8 cellular contexts compared by ENCODE assay signal in the genomic region with DNA sequence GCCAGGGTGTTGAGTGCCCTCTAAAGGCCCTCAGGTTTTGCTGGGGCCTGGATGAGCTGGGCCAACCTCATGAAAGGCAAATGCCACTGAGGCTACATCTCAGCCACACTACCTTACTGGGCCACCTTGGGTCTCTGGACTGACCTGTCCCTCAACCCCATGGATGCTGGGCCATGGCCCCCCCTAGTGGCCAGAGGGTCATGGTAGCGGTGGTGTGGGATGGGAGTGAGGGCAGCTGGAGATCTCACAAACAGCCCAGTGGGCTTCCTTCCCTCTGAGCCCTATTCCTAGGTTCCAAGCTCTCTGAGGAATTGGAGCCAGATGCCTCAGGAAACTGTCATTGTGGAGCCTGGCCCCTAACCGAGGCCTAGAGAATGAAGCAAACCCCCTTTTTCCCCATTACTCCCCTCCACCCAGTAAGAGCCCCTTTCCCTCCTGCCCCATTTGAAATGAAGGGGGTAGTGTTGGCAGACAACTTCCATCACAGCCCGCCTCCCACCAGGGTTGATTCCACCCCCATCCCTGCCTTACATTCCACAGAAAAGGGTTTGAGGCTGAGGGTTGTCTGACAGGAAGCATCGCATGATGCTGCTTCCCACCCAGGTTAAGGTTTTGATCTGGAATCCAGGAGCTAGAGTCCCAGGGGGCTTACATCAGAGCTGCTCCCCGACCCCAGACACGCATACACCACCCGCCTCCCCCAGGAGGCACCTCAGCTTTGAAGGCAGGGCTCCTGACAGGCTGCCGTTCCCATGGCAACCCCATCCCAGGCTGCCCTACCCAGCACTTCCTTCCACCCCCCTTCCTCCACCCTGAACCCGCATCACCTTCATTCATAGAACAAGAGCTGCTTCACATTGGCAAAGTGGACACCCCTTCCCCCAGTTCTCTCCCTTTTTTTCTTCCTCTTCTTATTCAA.
A peak's percentile ranks its signal among the peaks of the same experiment; 100 is the strongest.
DNase-seq lines count a peak whose midpoint lies in the region; ATAC-seq, FAIRE-seq and TF ChIP-seq lines count a peak whose summit lies in the region.

No MANE protein-coding gene starts in this region.

- TF ChIP-seq CTCF in AG10803 (conservative IDR thresholded peaks at IDR 0.05; ENCODE audit: low read length) (peak; percentile 61), right atrium auricular region (IDR thresholded peaks at IDR 0.05) (peak; percentile 16 to 64)

- CTCF ChIA-PET in activated naive CD4-positive, alpha-beta T cell treated with anti-CD3 and anti-CD28 coated beads, Interleukin-2, amount 10 ng/mL, durations not matched to agents 7 days and 5 days (lab: Charles Lee) = interaction anchor here (0.9 to 4.9 kb wide), 19 partner anchors 9 to 175 kb away, joined by 3 to 31 read pairs (median 5); a partner anchor contains a TSS

- no peaks in the 10 kb centered on the region for H3K27me3 ChIP-seq in right atrium auricular region

- no peak overlapping the region for H3K4me3 ChIP-seq in AG10803 (ENCODE audit: low read length)
- no peak overlapping the region for H3K4me3 ChIP-seq in right atrium auricular region

- peaks cover 0 to 39% of the 10 kb centered on the region in 2 donors for H3K4me1 ChIP-seq in right atrium auricular region

- H3K9me3 Mint-ChIP-seq in activated naive CD4-positive, alpha-beta T cell treated with anti-CD3 and anti-CD28 coated beads, Interleukin-2, amount 10 ng/mL, durations not matched to agents 7 days and 5 days = no peaks in the 10 kb centered on the region

- no peak overlapping the region for H3K27ac Mint-ChIP-seq in activated naive CD4-positive, alpha-beta T cell treated with anti-CD3 and anti-CD28 coated beads, Interleukin-2, amount 10 ng/mL, durations not matched to agents 7 days and 5 days

- peaks cover 84% of the 10 kb centered on the region for H3K27me3 Mint-ChIP-seq in activated naive CD4-positive, alpha-beta T cell treated with anti-CD3 and anti-CD28 coated beads, Interleukin-2, amount 10 ng/mL, durations not matched to agents 7 days and 5 days

- H3K27ac ChIP-seq in right atrium auricular region = peak overlapping the region; percentile 16 to 35

- FAIRE-seq in RCC 7860 (lab: Jason Lieb, UNC) = no peak

- no peak overlapping the region for H3K4me3 Mint-ChIP-seq in activated naive CD4-positive, alpha-beta T cell treated with anti-CD3 and anti-CD28 coated beads, Interleukin-2, amount 10 ng/mL, durations not matched to agents 7 days and 5 days

- no peaks in the 10 kb centered on the region for H3K36me3 ChIP-seq in right atrium auricular region

- ATAC-seq in GM19397 (IDR thresholded peaks at IDR 0.05; ENCODE audit: unreplicated experiment) = peak; percentile 65

- DNase-seq in AG10803 (ENCODE audit: low read depth) (no peak), RCC 7860 (ENCODE audit: low spot score) (peak; percentile 34), right atrium auricular region (ENCODE audit: low spot score) (no peak), SKM-1 treated with dmso at 0.1 percent for 144 hours (lab: John Stamatoyannopoulos, UW; ENCODE audit: unreplicated experiment) (no peak), SIG-M5 treated with dmso at 0.1 percent for 504 hours (lab: John Stamatoyannopoulos, UW; ENCODE audit: unreplicated experiment) (no peak)
- peak; percentile 53 for DNase-seq in activated naive CD4-positive, alpha-beta T cell treated with anti-CD3 and anti-CD28 coated beads, Interleukin-2, amount 10 ng/mL, durations not matched to agents 7 days and 5 days
- DNase-seq in stimulated activated CD4-positive, alpha-beta T cell treated with anti-CD3 and anti-CD28 coated beads, Interleukin-12 subunit alpha, Interleukin-12 subunit beta, amount 100 ng/mL, for 48 hours (ENCODE audit: low read depth in 2 of 3, low spot score in 1 of 3) = peak in 2 of 3 donors; percentile 26 to 47

- no peaks in the 10 kb centered on the region for H3K36me3 Mint-ChIP-seq in activated naive CD4-positive, alpha-beta T cell treated with anti-CD3 and anti-CD28 coated beads, Interleukin-2, amount 10 ng/mL, durations not matched to agents 7 days and 5 days

- H3K9me3 ChIP-seq in right atrium auricular region = no peaks in the 10 kb centered on the region

- H3K4me1 Mint-ChIP-seq in activated naive CD4-positive, alpha-beta T cell treated with anti-CD3 and anti-CD28 coated beads, Interleukin-2, amount 10 ng/mL, durations not matched to agents 7 days and 5 days = no peaks in the 10 kb centered on the region

Comparison
In these comparisons a context has a peak if more than half of its experiments do, and no peak if none do; other contexts are left out.
1. DNase-seq: peak in RCC 7860 (single experiment), activated naive CD4-positive, alpha-beta T cell treated with anti-CD3 and anti-CD28 coated beads, Interleukin-2, amount 10 ng/mL, durations not matched to agents 7 days and 5 days (single experiment) and stimulated activated CD4-positive, alpha-beta T cell treated with anti-CD3 and anti-CD28 coated beads, Interleukin-12 subunit alpha, Interleukin-12 subunit beta, amount 100 ng/mL, for 48 hours (2 of 3); none in AG10803 (single experiment), right atrium auricular region (single experiment), SKM-1 treated with dmso at 0.1 percent for 144 hours (single experiment) and SIG-M5 treated with dmso at 0.1 percent for 504 hours (single experiment).